1 cellular context compared by ENCODE assay signal in genomic region chr7:139079861-139080260, GRCh38.
TF ChIP-seq lines count a peak whose summit lies in the region.

No MANE protein-coding gene starts in this region.

TF ChIP-seq in K562, 482 proteins besides CTCF, POLR2A, EP300 and RAD21:
- TF ChIP-seq, protein P1, sequence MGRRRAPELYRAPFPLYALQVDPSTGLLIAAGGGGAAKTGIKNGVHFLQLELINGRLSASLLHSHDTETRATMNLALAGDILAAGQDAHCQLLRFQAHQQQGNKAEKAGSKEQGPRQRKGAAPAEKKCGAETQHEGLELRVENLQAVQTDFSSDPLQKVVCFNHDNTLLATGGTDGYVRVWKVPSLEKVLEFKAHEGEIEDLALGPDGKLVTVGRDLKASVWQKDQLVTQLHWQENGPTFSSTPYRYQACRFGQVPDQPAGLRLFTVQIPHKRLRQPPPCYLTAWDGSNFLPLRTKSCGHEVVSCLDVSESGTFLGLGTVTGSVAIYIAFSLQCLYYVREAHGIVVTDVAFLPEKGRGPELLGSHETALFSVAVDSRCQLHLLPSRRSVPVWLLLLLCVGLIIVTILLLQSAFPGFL (CRISPR knock-in tag; IDR thresholded peaks at IDR 0.05), result no peak
- no peak for TF ChIP-seq ZSCAN29 (IDR thresholded peaks at IDR 0.05)
- TF ChIP-seq TFAP4 (CRISPR knock-in tag; IDR thresholded peaks at IDR 0.05; ENCODE audit: borderline replicate concordance), result 0 out of 2 replicates have a peak, but pooled peaks have one; percentile 10
- no peak for TF ChIP-seq ZC3H11A (IDR thresholded peaks at IDR 0.05; ENCODE audit: low read depth, low read length)
- TF ChIP-seq, protein P2, sequence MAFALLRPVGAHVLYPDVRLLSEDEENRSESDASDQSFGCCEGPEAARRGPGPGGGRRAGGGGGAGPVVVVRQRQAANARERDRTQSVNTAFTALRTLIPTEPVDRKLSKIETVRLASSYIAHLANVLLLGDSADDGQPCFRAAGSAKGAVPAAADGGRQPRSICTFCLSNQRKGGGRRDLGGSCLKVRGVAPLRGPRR (CRISPR knock-in tag; IDR thresholded peaks at IDR 0.05), result no peak
- TF ChIP-seq PTRF (tag; IDR thresholded peaks at IDR 0.05), result no peak
- no peak for TF ChIP-seq ETV5 (CRISPR knock-in tag; IDR thresholded peaks at IDR 0.05; ENCODE audit: low read depth)
- TF ChIP-seq POLR2G (IDR thresholded peaks at IDR 0.05; ENCODE audit: low read depth, low read length), result 0 out of 2 replicates have a peak, but pooled peaks have one; percentile 9
- no peak for TF ChIP-seq ELF4 (CRISPR knock-in tag; IDR thresholded peaks at IDR 0.05)
- TF ChIP-seq NUFIP1 (IDR thresholded peaks at IDR 0.05; ENCODE audit: partially characterized antibody), result no peak
- TF ChIP-seq ZNF263 (CRISPR knock-in tag; IDR thresholded peaks at IDR 0.05; ENCODE audit: borderline replicate concordance), result no peak
- no peak for TF ChIP-seq ZNF324 (CRISPR knock-in tag; IDR thresholded peaks at IDR 0.05)
- no peak for TF ChIP-seq ZNF431 (CRISPR knock-in tag; IDR thresholded peaks at IDR 0.05)
- TF ChIP-seq TEAD1 (CRISPR knock-in tag; IDR thresholded peaks at IDR 0.05), result no peak
- peak; percentile 66 for TF ChIP-seq WHSC1 (IDR thresholded peaks at IDR 0.05; ENCODE audit: low read length)
